27 cellular contexts compared by ENCODE assay signal in genomic region chr4:33661636-33662035, GRCh38.
"Had no signal": no experiment of that assay in that cellular context is flagged by ENCODE, and none has a peak within 500 bp of the region (broad histone marks: within the 10 kb centered on the region; RNA-seq: fewer than 3 reads in every experiment).

No MANE protein-coding gene starts in this region.

- H3K79me2 ChIP-seq: hepatocyte had no signal

- H3K27me3 ChIP-seq: colonic mucosa, dorsolateral prefrontal cortex, esophagus muscularis mucosa, esophagus squamous epithelium, foreskin keratinocyte, gastrocnemius medialis, gastroesophageal sphincter, heart left ventricle, heart right ventricle, hepatocyte had no signal

- ATAC-seq: effector memory CD8-positive, alpha-beta T cell; esophagus mucosa; foreskin keratinocyte; gastrocnemius medialis; gastroesophageal sphincter; heart left ventricle; heart right ventricle had no signal

- DNase-seq: colonic mucosa; cortex of kidney; dermis blood vessel endothelial cell; dorsolateral prefrontal cortex; effector CD4-positive, alpha-beta T cell; effector CD8-positive, alpha-beta T cell; effector memory CD4-positive, alpha-beta T cell; effector memory CD8-positive, alpha-beta T cell; endodermal cell; erythroblast; esophagus squamous epithelium; foreskin fibroblast; foreskin keratinocyte; foreskin melanocyte; gastrocnemius medialis; glutamatergic neuron; head of caudate nucleus; heart left ventricle; heart right ventricle had no signal

- H3K4me3 ChIP-seq: colonic mucosa, coronary artery, dorsolateral prefrontal cortex, esophagus muscularis mucosa, esophagus squamous epithelium, gastrocnemius medialis, gastroesophageal sphincter, heart left ventricle, heart right ventricle, hepatocyte had no signal

- H2AFZ ChIP-seq: hepatocyte had no signal

- H3K27ac ChIP-seq: colonic mucosa, coronary artery, dorsolateral prefrontal cortex, epithelial cell of prostate, esophagus muscularis mucosa, esophagus squamous epithelium, foreskin keratinocyte, gastrocnemius medialis, gastroesophageal sphincter, heart left ventricle, heart right ventricle, hepatocyte had no signal

- H3K36me3 ChIP-seq: colonic mucosa, esophagus muscularis mucosa, esophagus squamous epithelium, gastrocnemius medialis, gastroesophageal sphincter, heart left ventricle, heart right ventricle had no signal

- H3K9me3 ChIP-seq: colonic mucosa, esophagus squamous epithelium, gastrocnemius medialis had no signal

- H3K4me1 ChIP-seq: colonic mucosa, esophagus muscularis mucosa, esophagus squamous epithelium, foreskin keratinocyte, gastrocnemius medialis, gastroesophageal sphincter, heart left ventricle, heart right ventricle had no signal

- FAIRE-seq: endometrium, endothelial cell of umbilical vein had no signal

- H3K4me2 ChIP-seq: hepatocyte had no signal
